Comparison of ENCODE assay signal across 1 cellular context in genomic region chr4:169024762-169025161, GRCh38.
TF ChIP-seq lines count a peak whose summit lies in the region.

No MANE protein-coding gene starts in this region.

TF ChIP-seq in GM23338, 12 proteins besides CTCF, POLR2A, EP300 and RAD21 (continued from another document):
- TF ChIP-seq REST (IDR thresholded peaks at IDR 0.05; ENCODE audit: unreplicated experiment): no peak
- no peak for TF ChIP-seq ZNF331 (CRISPR knock-in tag; IDR thresholded peaks at IDR 0.05; ENCODE audit: low read depth)
